In the genomic region with DNA sequence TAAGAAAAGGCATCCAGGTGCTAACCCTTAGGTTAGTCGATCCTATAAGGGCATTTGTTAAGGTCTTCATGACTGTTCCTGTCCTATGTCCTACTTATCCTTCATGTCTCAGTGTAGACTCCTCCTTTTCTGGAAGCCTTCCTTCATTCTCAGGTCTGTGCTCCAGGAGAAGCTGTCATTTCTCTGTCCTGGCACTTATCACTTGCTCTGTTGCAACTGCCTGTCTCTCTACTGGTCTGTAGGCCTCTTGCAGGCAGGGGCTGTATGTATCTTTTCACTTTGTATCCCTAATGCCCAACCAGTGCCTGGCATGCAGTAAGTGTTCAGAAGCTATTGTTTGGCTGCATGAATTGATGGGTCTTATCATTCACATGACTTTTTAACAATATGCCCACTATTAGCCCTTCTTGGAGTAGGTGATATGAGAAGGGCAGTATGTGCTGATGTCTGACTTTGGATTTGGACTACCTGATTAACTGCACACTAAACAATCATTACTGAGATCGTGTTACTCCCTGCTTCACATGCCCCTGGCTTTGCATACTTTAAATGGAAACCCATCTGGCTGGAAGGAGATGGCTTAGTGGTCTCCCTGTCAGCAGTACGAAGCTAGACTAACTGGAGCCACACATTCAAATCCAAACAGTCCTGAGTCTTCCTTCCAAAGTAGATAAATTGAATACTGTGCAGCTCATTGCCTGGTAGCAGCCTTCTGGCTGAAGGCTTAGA, we compare ENCODE assay signal across 25 cellular contexts.
DNase-seq lines count a peak whose midpoint lies in the region; ATAC-seq, FAIRE-seq and TF ChIP-seq lines count a peak whose summit lies in the region.
"Had no signal": no experiment of that assay in that cellular context is flagged by ENCODE, and none has a peak within 500 bp of the region (broad histone marks: within the 10 kb centered on the region; RNA-seq: fewer than 3 reads in every experiment).

No MANE protein-coding gene starts in this region.

- H3K27ac ChIP-seq in cardiac muscle cell (peak overlapping the region; percentile 61), kidney (ENCODE audit: low read depth in 2 of 2, low read length in 2 of 2) (no peak overlapping the region)
- H3K27ac ChIP-seq: body of pancreas, right lobe of liver had no signal

- TF ChIP-seq CTCF in cardiac muscle cell (IDR thresholded peaks at IDR 0.05; ENCODE audit: low read depth, low read length) (no peak), mesothelial cell of epicardium (IDR thresholded peaks at IDR 0.05; ENCODE audit: unreplicated experiment) (no peak), kidney (IDR thresholded peaks at IDR 0.05; ENCODE audit: borderline replicate concordance, extremely low read depth, insufficient read depth) (no peak)

- H3K36me3 ChIP-seq in cardiac muscle cell (peaks cover 29% of the 10 kb centered on the region), kidney (ENCODE audit: control insufficient read depth in 1 of 2, insufficient read depth in 2 of 2, low read length in 2 of 2) (peaks cover 20 to 38% of the 10 kb centered on the region in 2 donors)
- H3K36me3 ChIP-seq: BE2C, right lobe of liver had no signal

- no peak overlapping the region for H3K4me3 Mint-ChIP-seq in mesothelial cell of epicardium
- H3K4me3 Mint-ChIP-seq in stimulated activated effector memory CD8-positive, alpha-beta T cell treated with anti-CD3 and anti-CD28 coated beads, Interleukin-12 subunit alpha, Interleukin-12 subunit beta, amount 100 ng/mL, for 72 hours = no peak overlapping the region
- H3K4me3 Mint-ChIP-seq: activated CD8-positive, alpha-beta memory T cell treated with anti-CD3 and anti-CD28 coated beads, Interleukin-2, amount 10 ng/mL, durations not matched to agents 7 days and 5 days; CD8-positive, alpha-beta memory T cell; WTC11 had no signal

- intact Hi-C loops in kidney (cut with DNase I) = no loop called here

- FAIRE-seq in kidney (lab: Jason Lieb, UNC) = no peak
- FAIRE-seq: HepG2 had no signal

- peaks cover 5% of the 10 kb centered on the region for H3K4me1 ChIP-seq in cardiac muscle cell (ENCODE audit: low read depth)
- peaks cover 0 to 4% of the 10 kb centered on the region in 2 donors for H3K4me1 ChIP-seq in kidney (ENCODE audit: control insufficient read depth in 1 of 2, insufficient read depth in 1 of 2, low read depth in 1 of 2, low read length in 2 of 2)
- H3K4me1 ChIP-seq: body of pancreas had no signal

- H3K27ac Mint-ChIP-seq in mesothelial cell of epicardium = peak overlapping the region; percentile 0
- H3K27ac Mint-ChIP-seq in stimulated activated effector memory CD8-positive, alpha-beta T cell treated with anti-CD3 and anti-CD28 coated beads, Interleukin-12 subunit alpha, Interleukin-12 subunit beta, amount 100 ng/mL, for 72 hours = no peak overlapping the region
- H3K27ac Mint-ChIP-seq: activated CD8-positive, alpha-beta memory T cell treated with anti-CD3 and anti-CD28 coated beads, Interleukin-2, amount 10 ng/mL, durations not matched to agents 7 days and 5 days; WTC11 had no signal

- H3K9me3 ChIP-seq in cardiac muscle cell (ENCODE audit: low read depth) (no peaks in the 10 kb centered on the region), kidney (ENCODE audit: control insufficient read depth in 1 of 2, low read length in 2 of 2) (no peaks in the 10 kb centered on the region)
- H3K9me3 ChIP-seq: adrenal gland, BE2C, body of pancreas, right lobe of liver had no signal

- H3K4me1 Mint-ChIP-seq in mesothelial cell of epicardium = peaks cover 28% of the 10 kb centered on the region
- peaks cover 18% of the 10 kb centered on the region for H3K4me1 Mint-ChIP-seq in stimulated activated effector memory CD8-positive, alpha-beta T cell treated with anti-CD3 and anti-CD28 coated beads, Interleukin-12 subunit alpha, Interleukin-12 subunit beta, amount 100 ng/mL, for 72 hours

- DNase-seq in DMS 273 (lab: John Stamatoyannopoulos, UW; ENCODE audit: unreplicated experiment) = peak; percentile 58
- DNase-seq in NCI-H526 (lab: John Stamatoyannopoulos, UW) = peak; percentile 100
- peak in 1 of 2 donors; percentile 23 for DNase-seq in cardiac muscle cell (ENCODE audit: low read depth in 1 of 2, low spot score in 1 of 2)
- no peak for DNase-seq in mesothelial cell of epicardium (ENCODE audit: low spot score in 2 of 2, unreplicated experiment in 2 of 2)
- DNase-seq in stimulated activated effector memory CD8-positive, alpha-beta T cell treated with anti-CD3 and anti-CD28 coated beads, Interleukin-12 subunit alpha, Interleukin-12 subunit beta, amount 100 ng/mL, for 72 hours (ENCODE audit: low spot score in 2 of 2) = no peak
- DNase-seq in kidney = no peak
- DNase-seq: activated CD4-positive, alpha-beta T cell treated with anti-CD3 and anti-CD28 coated beads, Interleukin-2, amount 50 U/mL, for 1 hour; activated CD8-positive, alpha-beta memory T cell treated with anti-CD3 and anti-CD28 coated beads, Interleukin-2, amount 10 ng/mL, durations not matched to agents 7 days and 5 days; activated naive CD4-positive, alpha-beta T cell treated with Interleukin-2 at 50 U/mL for 16 hours; activated T-cell treated with anti-CD3 and anti-CD28 coated beads, Interleukin-2, amount 50 U/mL, for 48 hours; adrenal gland; BE2C; body of pancreas; CD8-positive, alpha-beta memory T cell; Karpas-422; mesendoderm; NCI-H1436 treated with DMSO at 0.1 percent for 48 hours; NCI-H2107; NCI-H510A treated with DMSO at 0.1 percent for 48 hours; right lobe of liver; stimulated activated naive CD4-positive, alpha-beta T cell treated with Interleukin-2 at 50 U/mL for 16 hours; T-helper 9 cell had no signal

- no peak overlapping the region for H3K9ac ChIP-seq in kidney (ENCODE audit: low read length in 2 of 2)

- H3K4me3 ChIP-seq in cardiac muscle cell (no peak overlapping the region), kidney (ENCODE audit: low read length in 2 of 2) (no peak overlapping the region)
- H3K4me3 ChIP-seq: adrenal gland, body of pancreas, right lobe of liver had no signal

- no peaks in the 10 kb centered on the region for H3K9me3 Mint-ChIP-seq in mesothelial cell of epicardium
- no peaks in the 10 kb centered on the region for H3K9me3 Mint-ChIP-seq in stimulated activated effector memory CD8-positive, alpha-beta T cell treated with anti-CD3 and anti-CD28 coated beads, Interleukin-12 subunit alpha, Interleukin-12 subunit beta, amount 100 ng/mL, for 72 hours
- H3K9me3 Mint-ChIP-seq: WTC11 had no signal

- peaks cover 68% of the 10 kb centered on the region for H3K36me3 Mint-ChIP-seq in mesothelial cell of epicardium
- H3K36me3 Mint-ChIP-seq in stimulated activated effector memory CD8-positive, alpha-beta T cell treated with anti-CD3 and anti-CD28 coated beads, Interleukin-12 subunit alpha, Interleukin-12 subunit beta, amount 100 ng/mL, for 72 hours = no peaks in the 10 kb centered on the region
- H3K36me3 Mint-ChIP-seq: activated CD8-positive, alpha-beta memory T cell treated with anti-CD3 and anti-CD28 coated beads, Interleukin-2, amount 10 ng/mL, durations not matched to agents 7 days and 5 days; WTC11 had no signal

- H3K27me3 ChIP-seq in cardiac muscle cell = no peaks in the 10 kb centered on the region
- H3K27me3 ChIP-seq: adrenal gland, BE2C, body of pancreas, right lobe of liver had no signal

- H3K27me3 Mint-ChIP-seq in mesothelial cell of epicardium (ENCODE audit: low read depth) = no peaks in the 10 kb centered on the region
- H3K27me3 Mint-ChIP-seq: activated CD8-positive, alpha-beta memory T cell treated with anti-CD3 and anti-CD28 coated beads, Interleukin-2, amount 10 ng/mL, durations not matched to agents 7 days and 5 days; CD8-positive, alpha-beta memory T cell had no signal

- no peak for ATAC-seq in HG02884 (IDR thresholded peaks at IDR 0.05; ENCODE audit: unreplicated experiment)
- ATAC-seq in stimulated activated effector memory CD8-positive, alpha-beta T cell treated with anti-CD3 and anti-CD28 coated beads, Interleukin-12 subunit alpha, Interleukin-12 subunit beta, amount 100 ng/mL, for 72 hours = no peak
- ATAC-seq: activated CD8-positive, alpha-beta memory T cell treated with anti-CD3 and anti-CD28 coated beads, Interleukin-2, amount 10 ng/mL, durations not matched to agents 7 days and 5 days; body of pancreas; right lobe of liver; WTC11 had no signal

Comparison
In these comparisons a context has a peak if more than half of its experiments do, and no peak if none do; other contexts are left out.
1. DNase-seq: peak in DMS 273 (single experiment) and NCI-H526 (2 of 2); none in mesothelial cell of epicardium (0 of 2), stimulated activated effector memory CD8-positive, alpha-beta T cell treated with anti-CD3 and anti-CD28 coated beads, Interleukin-12 subunit alpha, Interleukin-12 subunit beta, amount 100 ng/mL, for 72 hours (0 of 2) and kidney (single experiment).